In genomic region chr1:10253755-10254154, GRCh38 we compare ENCODE assay signal across 8 cellular contexts. TPM values are rescaled to one million over a fixed set of nuclear protein-coding genes. Genes with fewer than 3 reads are reported as not detected.
DNase-seq lines count a peak whose midpoint lies in the region; ATAC-seq and TF ChIP-seq lines count a peak whose summit lies in the region.

No MANE protein-coding gene starts in this region.

- no peak for TF ChIP-seq CTCF in AG04449 (IDR thresholded peaks at IDR 0.05; ENCODE audit: insufficient read depth, low read length, missing control alignments)
- no peak for TF ChIP-seq CTCF in chondrocyte (IDR thresholded peaks at IDR 0.05)

- no peak overlapping the region for H3K4me3 ChIP-seq in AG04449 (ENCODE audit: low read depth, low read length)

- CTCF ChIA-PET in AG04449 (lab: Yijun Ruan, JAX) = interaction anchor here (0.9 to 4.7 kb wide), 5 partner anchors 9 to 379 kb away, joined by 3 to 25 read pairs (median 3); partner anchors contain the start of gene KIF1B

- H3K4me3 Mint-ChIP-seq in chondrocyte (ENCODE audit: unreplicated experiment) = no peak overlapping the region
- H3K4me3 Mint-ChIP-seq in naive thymus-derived CD8-positive, alpha-beta T cell = no peak overlapping the region

- H3K4me1 Mint-ChIP-seq in chondrocyte (ENCODE audit: low read depth) = peaks cover 33% of the 10 kb centered on the region
- no peaks in the 10 kb centered on the region for H3K4me1 Mint-ChIP-seq in naive thymus-derived CD8-positive, alpha-beta T cell

- H3K36me3 Mint-ChIP-seq in chondrocyte (ENCODE audit: low read depth) = peaks cover 1% of the 10 kb centered on the region
- peaks cover 0 to 3% (median 3%) of the 10 kb centered on the region in 3 donors for H3K36me3 Mint-ChIP-seq in naive thymus-derived CD8-positive, alpha-beta T cell

- H3K27ac Mint-ChIP-seq in chondrocyte (ENCODE audit: unreplicated experiment) = peak overlapping the region; percentile 95
- no peak overlapping the region for H3K27ac Mint-ChIP-seq in naive thymus-derived CD8-positive, alpha-beta T cell

- H3K27me3 Mint-ChIP-seq in chondrocyte (ENCODE audit: low read depth) = no peaks in the 10 kb centered on the region
- H3K27me3 Mint-ChIP-seq in naive thymus-derived CD8-positive, alpha-beta T cell = no peaks in the 10 kb centered on the region

- ATAC-seq in HG02642 (IDR thresholded peaks at IDR 0.05; ENCODE audit: poor library complexity, unreplicated experiment) (no peak), HG02763 (IDR thresholded peaks at IDR 0.05; ENCODE audit: unreplicated experiment) (no peak), HG03521 (IDR thresholded peaks at IDR 0.05; ENCODE audit: unreplicated experiment) (no peak)
- no peak for ATAC-seq in naive thymus-derived CD8-positive, alpha-beta T cell

- POLR2A ChIA-PET in AG04449 (lab: Yijun Ruan, JAX) = interaction anchor here (1.1 to 2.0 kb wide), 3 partner anchors 33 to 44 kb away, joined by 3 to 7 read pairs (median 6); partner anchors contain the start of gene KIF1B
- POLR2A ChIA-PET in naive thymus-derived CD8-positive, alpha-beta T cell (lab: Charles Lee) = no interaction called here

- no peaks in the 10 kb centered on the region for H3K9me3 Mint-ChIP-seq in chondrocyte (ENCODE audit: low read depth)
- no peaks in the 10 kb centered on the region for H3K9me3 Mint-ChIP-seq in naive thymus-derived CD8-positive, alpha-beta T cell

- DNase-seq in AG04449 (ENCODE audit: low read depth, low spot score) (peak; percentile 81), LHCN-M2 (ENCODE audit: low read depth) (peak; percentile 98), chondrocyte (ENCODE audit: low spot score) (no peak), lung microvascular endothelial cell (ENCODE audit: low read depth in 2 of 2) (peak; percentile 68 to 88)
- no peak for DNase-seq in naive thymus-derived CD8-positive, alpha-beta T cell

RNA-seq across cellular contexts. Expression of gene KIF1B, which starts 43.4 kb away (rescaled TPM):
- total RNA-seq in LHCN-M2 (2014; rRNA removed) = 23.5 and 33.2 TPM in 2 replicates
- 14.1 TPM for polyA plus RNA-seq in LHCN-M2 (2012)
- 48.8 to 49.4 TPM (median 48.9 TPM) in 3 replicates for total RNA-seq in chondrocyte
- total RNA-seq in lung microvascular endothelial cell = 19.4 and 27.6 TPM in 2 replicates
- total RNA-seq in naive thymus-derived CD8-positive, alpha-beta T cell = 10 to 100 TPM; 10.0 to 11.4 TPM
- polyA plus RNA-seq in naive thymus-derived CD8-positive, alpha-beta T cell = 1 to 10 TPM in 2 of 3 donors, under 1 TPM in 1; 0.70 to 2.1 (median 2.0) TPM

Comparison
In these comparisons a context has a peak if more than half of its experiments do, and no peak if none do; other contexts are left out.
1. DNase-seq: peak in AG04449 (single experiment), LHCN-M2 (single experiment) and lung microvascular endothelial cell (2 of 2); none in chondrocyte (single experiment) and naive thymus-derived CD8-positive, alpha-beta T cell (0 of 10).